In the genomic region with DNA sequence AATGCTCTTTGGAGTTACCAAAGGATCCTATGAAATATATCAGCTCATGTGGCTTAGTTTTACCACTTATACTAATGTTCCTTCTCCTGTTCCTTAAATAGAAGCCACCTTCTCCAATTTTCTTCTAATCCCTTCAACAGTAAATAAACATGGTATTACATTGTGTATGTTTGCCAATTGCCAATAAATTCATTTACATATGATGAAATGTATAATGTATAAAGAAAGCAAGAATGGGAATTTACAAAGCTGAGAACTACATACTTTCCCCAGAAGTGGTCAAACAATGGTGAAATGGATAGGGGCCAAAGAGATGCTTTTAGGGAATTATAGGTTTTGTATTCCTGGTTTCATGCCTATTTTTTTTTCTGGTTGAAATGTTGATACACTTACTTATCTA, we compare ENCODE assay signal across 24 cellular contexts.
"Had no signal": no experiment of that assay in that cellular context is flagged by ENCODE, and none has a peak within 500 bp of the region (broad histone marks: within the 10 kb centered on the region; RNA-seq: fewer than 3 reads in every experiment).

No MANE protein-coding gene starts in this region.

- FAIRE-seq: K562 had no signal

- H3K4me3 ChIP-seq: K562, SK-N-MC had no signal

- H3K36me3 Mint-ChIP-seq: IgD-negative memory B cell had no signal

- H3K4me2 ChIP-seq: KMS-11 had no signal

- ATAC-seq: K562, Panc1, PC-3 had no signal

- H3K4me1 Mint-ChIP-seq: IgD-negative memory B cell had no signal

- DNase-seq: Kasumi-1; MV-4-11; NCI-H1048; NCI-H1105; NCI-H1417; NCI-H1436 treated with DMSO at 0.1 percent for 48 hours; NCI-H1694; NCI-H1930; NCI-H2081 treated with DMSO at 0.1 percent for 48 hours; NCI-H2171; NCI-H226; NCI-H446; NCI-H510A; NCI-H524 treated with DMSO at 0.1 percent for 48 hours; NCI-H774; NK-92 treated with Interleukin-12 subunit alpha and Interleukin-12 subunit beta, amount 100 ng/mL, for 24 hours; PC-3; SHP77 had no signal

- H3K27ac Mint-ChIP-seq: IgD-negative memory B cell had no signal

- H3K27me3 Mint-ChIP-seq: IgD-negative memory B cell had no signal

- H3K27ac ChIP-seq: KMS-11, RWPE1, SK-N-MC had no signal

- H3K9ac ChIP-seq: KMS-11 had no signal

- H3K4me3 Mint-ChIP-seq: IgD-negative memory B cell had no signal
